2 cellular contexts compared by ENCODE assay signal in the genomic region with DNA sequence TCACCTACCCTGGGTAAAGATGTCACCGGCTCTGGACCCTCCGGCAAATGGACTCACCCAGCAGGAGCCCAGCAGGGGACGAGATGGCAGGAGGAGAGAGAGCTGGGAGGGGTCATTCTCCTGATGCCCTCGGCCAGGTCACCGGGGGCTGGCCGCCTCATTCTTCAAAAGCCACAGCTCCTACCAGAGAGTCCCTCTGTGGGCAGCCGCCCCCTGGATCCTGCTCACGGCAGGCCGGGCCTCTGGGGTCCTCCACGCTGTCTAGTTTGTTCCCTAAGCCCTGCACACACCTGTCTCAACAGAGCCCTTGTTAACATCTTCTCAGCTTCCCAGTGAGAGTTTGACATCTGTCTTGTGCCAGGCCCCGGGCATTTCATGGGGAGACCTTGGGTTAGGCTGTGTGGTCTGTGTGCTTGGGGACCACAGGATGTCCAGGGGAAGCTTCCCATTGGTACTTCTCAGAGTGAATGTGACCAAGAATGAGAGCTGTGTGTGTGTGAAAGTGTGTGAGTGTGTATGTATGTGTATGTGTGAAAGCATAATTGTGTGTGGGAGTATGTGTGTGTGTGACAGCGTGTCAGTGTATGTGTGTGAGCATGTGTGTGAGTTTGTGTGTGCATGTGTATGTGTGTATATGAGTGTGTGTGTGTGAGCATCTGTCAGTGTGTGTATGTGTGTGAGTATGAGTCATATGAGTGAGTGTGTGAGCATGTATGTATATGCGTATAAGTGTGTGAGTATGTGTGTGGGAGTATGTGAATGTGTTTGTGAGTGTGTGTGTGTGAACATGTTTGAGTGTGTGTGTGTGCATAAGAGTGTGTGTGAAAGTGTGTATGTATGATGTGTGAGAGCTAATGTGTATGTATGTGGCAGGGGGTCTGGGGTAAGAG.
TF ChIP-seq lines count a peak whose summit lies in the region.

No MANE protein-coding gene starts in this region.

TF ChIP-seq in HepG2, 621 proteins besides CTCF, POLR2A, EP300 and RAD21 (continues in another document):
- TF ChIP-seq, protein P1, sequence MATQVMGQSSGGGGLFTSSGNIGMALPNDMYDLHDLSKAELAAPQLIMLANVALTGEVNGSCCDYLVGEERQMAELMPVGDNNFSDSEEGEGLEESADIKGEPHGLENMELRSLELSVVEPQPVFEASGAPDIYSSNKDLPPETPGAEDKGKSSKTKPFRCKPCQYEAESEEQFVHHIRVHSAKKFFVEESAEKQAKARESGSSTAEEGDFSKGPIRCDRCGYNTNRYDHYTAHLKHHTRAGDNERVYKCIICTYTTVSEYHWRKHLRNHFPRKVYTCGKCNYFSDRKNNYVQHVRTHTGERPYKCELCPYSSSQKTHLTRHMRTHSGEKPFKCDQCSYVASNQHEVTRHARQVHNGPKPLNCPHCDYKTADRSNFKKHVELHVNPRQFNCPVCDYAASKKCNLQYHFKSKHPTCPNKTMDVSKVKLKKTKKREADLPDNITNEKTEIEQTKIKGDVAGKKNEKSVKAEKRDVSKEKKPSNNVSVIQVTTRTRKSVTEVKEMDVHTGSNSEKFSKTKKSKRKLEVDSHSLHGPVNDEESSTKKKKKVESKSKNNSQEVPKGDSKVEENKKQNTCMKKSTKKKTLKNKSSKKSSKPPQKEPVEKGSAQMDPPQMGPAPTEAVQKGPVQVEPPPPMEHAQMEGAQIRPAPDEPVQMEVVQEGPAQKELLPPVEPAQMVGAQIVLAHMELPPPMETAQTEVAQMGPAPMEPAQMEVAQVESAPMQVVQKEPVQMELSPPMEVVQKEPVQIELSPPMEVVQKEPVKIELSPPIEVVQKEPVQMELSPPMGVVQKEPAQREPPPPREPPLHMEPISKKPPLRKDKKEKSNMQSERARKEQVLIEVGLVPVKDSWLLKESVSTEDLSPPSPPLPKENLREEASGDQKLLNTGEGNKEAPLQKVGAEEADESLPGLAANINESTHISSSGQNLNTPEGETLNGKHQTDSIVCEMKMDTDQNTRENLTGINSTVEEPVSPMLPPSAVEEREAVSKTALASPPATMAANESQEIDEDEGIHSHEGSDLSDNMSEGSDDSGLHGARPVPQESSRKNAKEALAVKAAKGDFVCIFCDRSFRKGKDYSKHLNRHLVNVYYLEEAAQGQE (IDR thresholded peaks at IDR 0.05; ENCODE audit: borderline replicate concordance in 1 of 2, low read depth in 1 of 2, low read length in 2 of 2) = no peak
- TF ChIP-seq, protein P2, sequence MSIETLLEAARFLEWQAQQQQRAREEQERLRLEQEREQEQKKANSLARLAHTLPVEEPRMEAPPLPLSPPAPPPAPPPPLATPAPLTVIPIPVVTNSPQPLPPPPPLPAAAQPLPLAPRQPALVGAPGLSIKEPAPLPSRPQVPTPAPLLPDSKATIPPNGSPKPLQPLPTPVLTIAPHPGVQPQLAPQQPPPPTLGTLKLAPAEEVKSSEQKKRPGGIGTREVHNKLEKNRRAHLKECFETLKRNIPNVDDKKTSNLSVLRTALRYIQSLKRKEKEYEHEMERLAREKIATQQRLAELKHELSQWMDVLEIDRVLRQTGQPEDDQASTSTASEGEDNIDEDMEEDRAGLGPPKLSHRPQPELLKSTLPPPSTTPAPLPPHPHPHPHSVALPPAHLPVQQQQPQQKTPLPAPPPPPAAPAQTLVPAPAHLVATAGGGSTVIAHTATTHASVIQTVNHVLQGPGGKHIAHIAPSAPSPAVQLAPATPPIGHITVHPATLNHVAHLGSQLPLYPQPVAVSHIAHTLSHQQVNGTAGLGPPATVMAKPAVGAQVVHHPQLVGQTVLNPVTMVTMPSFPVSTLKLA (IDR thresholded peaks at IDR 0.05) = peak; percentile 45
- TF ChIP-seq, protein P3, sequence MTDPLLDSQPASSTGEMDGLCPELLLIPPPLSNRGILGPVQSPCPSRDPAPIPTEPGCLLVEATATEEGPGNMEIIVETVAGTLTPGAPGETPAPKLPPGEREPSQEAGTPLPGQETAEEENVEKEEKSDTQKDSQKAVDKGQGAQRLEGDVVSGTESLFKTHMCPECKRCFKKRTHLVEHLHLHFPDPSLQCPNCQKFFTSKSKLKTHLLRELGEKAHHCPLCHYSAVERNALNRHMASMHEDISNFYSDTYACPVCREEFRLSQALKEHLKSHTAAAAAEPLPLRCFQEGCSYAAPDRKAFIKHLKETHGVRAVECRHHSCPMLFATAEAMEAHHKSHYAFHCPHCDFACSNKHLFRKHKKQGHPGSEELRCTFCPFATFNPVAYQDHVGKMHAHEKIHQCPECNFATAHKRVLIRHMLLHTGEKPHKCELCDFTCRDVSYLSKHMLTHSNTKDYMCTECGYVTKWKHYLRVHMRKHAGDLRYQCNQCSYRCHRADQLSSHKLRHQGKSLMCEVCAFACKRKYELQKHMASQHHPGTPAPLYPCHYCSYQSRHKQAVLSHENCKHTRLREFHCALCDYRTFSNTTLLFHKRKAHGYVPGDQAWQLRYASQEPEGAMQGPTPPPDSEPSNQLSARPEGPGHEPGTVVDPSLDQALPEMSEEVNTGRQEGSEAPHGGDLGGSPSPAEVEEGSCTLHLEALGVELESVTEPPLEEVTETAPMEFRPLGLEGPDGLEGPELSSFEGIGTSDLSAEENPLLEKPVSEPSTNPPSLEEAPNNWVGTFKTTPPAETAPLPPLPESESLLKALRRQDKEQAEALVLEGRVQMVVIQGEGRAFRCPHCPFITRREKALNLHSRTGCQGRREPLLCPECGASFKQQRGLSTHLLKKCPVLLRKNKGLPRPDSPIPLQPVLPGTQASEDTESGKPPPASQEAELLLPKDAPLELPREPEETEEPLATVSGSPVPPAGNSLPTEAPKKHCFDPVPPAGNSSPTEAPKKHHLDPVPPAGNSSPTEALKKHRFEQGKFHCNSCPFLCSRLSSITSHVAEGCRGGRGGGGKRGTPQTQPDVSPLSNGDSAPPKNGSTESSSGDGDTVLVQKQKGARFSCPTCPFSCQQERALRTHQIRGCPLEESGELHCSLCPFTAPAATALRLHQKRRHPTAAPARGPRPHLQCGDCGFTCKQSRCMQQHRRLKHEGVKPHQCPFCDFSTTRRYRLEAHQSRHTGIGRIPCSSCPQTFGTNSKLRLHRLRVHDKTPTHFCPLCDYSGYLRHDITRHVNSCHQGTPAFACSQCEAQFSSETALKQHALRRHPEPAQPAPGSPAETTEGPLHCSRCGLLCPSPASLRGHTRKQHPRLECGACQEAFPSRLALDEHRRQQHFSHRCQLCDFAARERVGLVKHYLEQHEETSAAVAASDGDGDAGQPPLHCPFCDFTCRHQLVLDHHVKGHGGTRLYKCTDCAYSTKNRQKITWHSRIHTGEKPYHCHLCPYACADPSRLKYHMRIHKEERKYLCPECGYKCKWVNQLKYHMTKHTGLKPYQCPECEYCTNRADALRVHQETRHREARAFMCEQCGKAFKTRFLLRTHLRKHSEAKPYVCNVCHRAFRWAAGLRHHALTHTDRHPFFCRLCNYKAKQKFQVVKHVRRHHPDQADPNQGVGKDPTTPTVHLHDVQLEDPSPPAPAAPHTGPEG (CRISPR knock-in tag; IDR thresholded peaks at IDR 0.05) = no peak
- TF ChIP-seq KLF6 (CRISPR knock-in tag; IDR thresholded peaks at IDR 0.05) = no peak
- TF ChIP-seq ZFAT (CRISPR knock-in tag; conservative IDR thresholded peaks at IDR 0.05) = no peak
- TF ChIP-seq TOE1 (CRISPR knock-in tag; IDR thresholded peaks at IDR 0.05) = no peak
- no peak for TF ChIP-seq ZNF263 (CRISPR knock-in tag; IDR thresholded peaks at IDR 0.05)
- 0 out of 2 replicates have a peak, but pooled peaks have one; percentile 13 for TF ChIP-seq FOXP1 (IDR thresholded peaks at IDR 0.05)
- no peak for TF ChIP-seq FOXP1 (CRISPR knock-in tag; IDR thresholded peaks at IDR 0.05)

TF ChIP-seq in GM12878, 131 proteins besides CTCF, POLR2A, EP300 and RAD21:
- TF ChIP-seq FOXK2 (IDR thresholded peaks at IDR 0.05) (no peak), GATAD2B (conservative IDR thresholded peaks at IDR 0.05; ENCODE audit: low read depth) (no peak), POU2F2 (IDR thresholded peaks at IDR 0.05; ENCODE audit: borderline replicate concordance, low read depth, low read length) (no peak), TARDBP (IDR thresholded peaks at IDR 0.05; ENCODE audit: borderline replicate concordance) (no peak), RFX5 (IDR thresholded peaks at IDR 0.05; ENCODE audit: low read depth, low read length) (no peak), SUPT20H (IDR thresholded peaks at IDR 0.05; ENCODE audit: borderline replicate concordance, control insufficient read depth, low read depth, low read length) (no peak), STAT3 (IDR thresholded peaks at IDR 0.05; ENCODE audit: low read depth, low read length) (no peak), HDGF (IDR thresholded peaks at IDR 0.05) (no peak), NRF1 (conservative IDR thresholded peaks at IDR 0.05; ENCODE audit: low read depth, low read length) (no peak), NFIC (IDR thresholded peaks at IDR 0.05; ENCODE audit: low read depth, low read length) (peak; percentile 52; the same call in 1 of the 2 replicates), ZNF24 (IDR thresholded peaks at IDR 0.05) (no peak), CBFB (IDR thresholded peaks at IDR 0.05; ENCODE audit: low read depth) (no peak)
- TF ChIP-seq, protein P4, sequence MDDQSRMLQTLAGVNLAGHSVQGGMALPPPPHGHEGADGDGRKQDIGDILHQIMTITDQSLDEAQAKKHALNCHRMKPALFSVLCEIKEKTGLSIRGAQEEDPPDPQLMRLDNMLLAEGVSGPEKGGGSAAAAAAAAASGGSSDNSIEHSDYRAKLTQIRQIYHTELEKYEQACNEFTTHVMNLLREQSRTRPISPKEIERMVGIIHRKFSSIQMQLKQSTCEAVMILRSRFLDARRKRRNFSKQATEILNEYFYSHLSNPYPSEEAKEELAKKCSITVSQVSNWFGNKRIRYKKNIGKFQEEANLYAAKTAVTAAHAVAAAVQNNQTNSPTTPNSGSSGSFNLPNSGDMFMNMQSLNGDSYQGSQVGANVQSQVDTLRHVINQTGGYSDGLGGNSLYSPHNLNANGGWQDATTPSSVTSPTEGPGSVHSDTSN (IDR thresholded peaks at IDR 0.05; ENCODE audit: insufficient replicate concordance, low read depth, low read length) = no peak
- TF ChIP-seq, protein P5, sequence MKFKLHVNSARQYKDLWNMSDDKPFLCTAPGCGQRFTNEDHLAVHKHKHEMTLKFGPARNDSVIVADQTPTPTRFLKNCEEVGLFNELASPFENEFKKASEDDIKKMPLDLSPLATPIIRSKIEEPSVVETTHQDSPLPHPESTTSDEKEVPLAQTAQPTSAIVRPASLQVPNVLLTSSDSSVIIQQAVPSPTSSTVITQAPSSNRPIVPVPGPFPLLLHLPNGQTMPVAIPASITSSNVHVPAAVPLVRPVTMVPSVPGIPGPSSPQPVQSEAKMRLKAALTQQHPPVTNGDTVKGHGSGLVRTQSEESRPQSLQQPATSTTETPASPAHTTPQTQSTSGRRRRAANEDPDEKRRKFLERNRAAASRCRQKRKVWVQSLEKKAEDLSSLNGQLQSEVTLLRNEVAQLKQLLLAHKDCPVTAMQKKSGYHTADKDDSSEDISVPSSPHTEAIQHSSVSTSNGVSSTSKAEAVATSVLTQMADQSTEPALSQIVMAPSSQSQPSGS (IDR thresholded peaks at IDR 0.05; ENCODE audit: low read length) = no peak
- TF ChIP-seq, protein P6, sequence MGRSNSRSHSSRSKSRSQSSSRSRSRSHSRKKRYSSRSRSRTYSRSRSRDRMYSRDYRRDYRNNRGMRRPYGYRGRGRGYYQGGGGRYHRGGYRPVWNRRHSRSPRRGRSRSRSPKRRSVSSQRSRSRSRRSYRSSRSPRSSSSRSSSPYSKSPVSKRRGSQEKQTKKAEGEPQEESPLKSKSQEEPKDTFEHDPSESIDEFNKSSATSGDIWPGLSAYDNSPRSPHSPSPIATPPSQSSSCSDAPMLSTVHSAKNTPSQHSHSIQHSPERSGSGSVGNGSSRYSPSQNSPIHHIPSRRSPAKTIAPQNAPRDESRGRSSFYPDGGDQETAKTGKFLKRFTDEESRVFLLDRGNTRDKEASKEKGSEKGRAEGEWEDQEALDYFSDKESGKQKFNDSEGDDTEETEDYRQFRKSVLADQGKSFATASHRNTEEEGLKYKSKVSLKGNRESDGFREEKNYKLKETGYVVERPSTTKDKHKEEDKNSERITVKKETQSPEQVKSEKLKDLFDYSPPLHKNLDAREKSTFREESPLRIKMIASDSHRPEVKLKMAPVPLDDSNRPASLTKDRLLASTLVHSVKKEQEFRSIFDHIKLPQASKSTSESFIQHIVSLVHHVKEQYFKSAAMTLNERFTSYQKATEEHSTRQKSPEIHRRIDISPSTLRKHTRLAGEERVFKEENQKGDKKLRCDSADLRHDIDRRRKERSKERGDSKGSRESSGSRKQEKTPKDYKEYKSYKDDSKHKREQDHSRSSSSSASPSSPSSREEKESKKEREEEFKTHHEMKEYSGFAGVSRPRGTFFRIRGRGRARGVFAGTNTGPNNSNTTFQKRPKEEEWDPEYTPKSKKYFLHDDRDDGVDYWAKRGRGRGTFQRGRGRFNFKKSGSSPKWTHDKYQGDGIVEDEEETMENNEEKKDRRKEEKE (IDR thresholded peaks at IDR 0.05) = no peak
- TF ChIP-seq, protein P7, sequence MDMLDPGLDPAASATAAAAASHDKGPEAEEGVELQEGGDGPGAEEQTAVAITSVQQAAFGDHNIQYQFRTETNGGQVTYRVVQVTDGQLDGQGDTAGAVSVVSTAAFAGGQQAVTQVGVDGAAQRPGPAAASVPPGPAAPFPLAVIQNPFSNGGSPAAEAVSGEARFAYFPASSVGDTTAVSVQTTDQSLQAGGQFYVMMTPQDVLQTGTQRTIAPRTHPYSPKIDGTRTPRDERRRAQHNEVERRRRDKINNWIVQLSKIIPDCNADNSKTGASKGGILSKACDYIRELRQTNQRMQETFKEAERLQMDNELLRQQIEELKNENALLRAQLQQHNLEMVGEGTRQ (IDR thresholded peaks at IDR 0.05; ENCODE audit: borderline replicate concordance, low read depth, low read length) = no peak
- TF ChIP-seq, protein P8, sequence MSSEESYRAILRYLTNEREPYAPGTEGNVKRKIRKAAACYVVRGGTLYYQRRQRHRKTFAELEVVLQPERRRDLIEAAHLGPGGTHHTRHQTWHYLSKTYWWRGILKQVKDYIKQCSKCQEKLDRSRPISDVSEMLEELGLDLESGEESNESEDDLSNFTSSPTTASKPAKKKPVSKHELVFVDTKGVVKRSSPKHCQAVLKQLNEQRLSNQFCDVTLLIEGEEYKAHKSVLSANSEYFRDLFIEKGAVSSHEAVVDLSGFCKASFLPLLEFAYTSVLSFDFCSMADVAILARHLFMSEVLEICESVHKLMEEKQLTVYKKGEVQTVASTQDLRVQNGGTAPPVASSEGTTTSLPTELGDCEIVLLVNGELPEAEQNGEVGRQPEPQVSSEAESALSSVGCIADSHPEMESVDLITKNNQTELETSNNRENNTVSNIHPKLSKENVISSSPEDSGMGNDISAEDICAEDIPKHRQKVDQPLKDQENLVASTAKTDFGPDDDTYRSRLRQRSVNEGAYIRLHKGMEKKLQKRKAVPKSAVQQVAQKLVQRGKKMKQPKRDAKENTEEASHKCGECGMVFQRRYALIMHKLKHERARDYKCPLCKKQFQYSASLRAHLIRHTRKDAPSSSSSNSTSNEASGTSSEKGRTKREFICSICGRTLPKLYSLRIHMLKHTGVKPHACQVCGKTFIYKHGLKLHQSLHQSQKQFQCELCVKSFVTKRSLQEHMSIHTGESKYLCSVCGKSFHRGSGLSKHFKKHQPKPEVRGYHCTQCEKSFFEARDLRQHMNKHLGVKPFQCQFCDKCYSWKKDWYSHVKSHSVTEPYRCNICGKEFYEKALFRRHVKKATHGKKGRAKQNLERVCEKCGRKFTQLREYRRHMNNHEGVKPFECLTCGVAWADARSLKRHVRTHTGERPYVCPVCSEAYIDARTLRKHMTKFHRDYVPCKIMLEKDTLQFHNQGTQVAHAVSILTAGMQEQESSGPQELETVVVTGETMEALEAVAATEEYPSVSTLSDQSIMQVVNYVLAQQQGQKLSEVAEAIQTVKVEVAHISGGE (CRISPR knock-in tag; IDR thresholded peaks at IDR 0.05) = no peak
- TF ChIP-seq, protein P9, sequence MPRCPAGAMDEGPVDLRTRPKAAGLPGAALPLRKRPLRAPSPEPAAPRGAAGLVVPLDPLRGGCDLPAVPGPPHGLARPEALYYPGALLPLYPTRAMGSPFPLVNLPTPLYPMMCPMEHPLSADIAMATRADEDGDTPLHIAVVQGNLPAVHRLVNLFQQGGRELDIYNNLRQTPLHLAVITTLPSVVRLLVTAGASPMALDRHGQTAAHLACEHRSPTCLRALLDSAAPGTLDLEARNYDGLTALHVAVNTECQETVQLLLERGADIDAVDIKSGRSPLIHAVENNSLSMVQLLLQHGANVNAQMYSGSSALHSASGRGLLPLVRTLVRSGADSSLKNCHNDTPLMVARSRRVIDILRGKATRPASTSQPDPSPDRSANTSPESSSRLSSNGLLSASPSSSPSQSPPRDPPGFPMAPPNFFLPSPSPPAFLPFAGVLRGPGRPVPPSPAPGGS (IDR thresholded peaks at IDR 0.05; ENCODE audit: borderline replicate concordance, insufficient read depth, low read depth, low read length, poor library complexity, severe bottlenecking) = peak; percentile 89
